ENCODE assay signal across 8 cellular contexts in the genomic region with DNA sequence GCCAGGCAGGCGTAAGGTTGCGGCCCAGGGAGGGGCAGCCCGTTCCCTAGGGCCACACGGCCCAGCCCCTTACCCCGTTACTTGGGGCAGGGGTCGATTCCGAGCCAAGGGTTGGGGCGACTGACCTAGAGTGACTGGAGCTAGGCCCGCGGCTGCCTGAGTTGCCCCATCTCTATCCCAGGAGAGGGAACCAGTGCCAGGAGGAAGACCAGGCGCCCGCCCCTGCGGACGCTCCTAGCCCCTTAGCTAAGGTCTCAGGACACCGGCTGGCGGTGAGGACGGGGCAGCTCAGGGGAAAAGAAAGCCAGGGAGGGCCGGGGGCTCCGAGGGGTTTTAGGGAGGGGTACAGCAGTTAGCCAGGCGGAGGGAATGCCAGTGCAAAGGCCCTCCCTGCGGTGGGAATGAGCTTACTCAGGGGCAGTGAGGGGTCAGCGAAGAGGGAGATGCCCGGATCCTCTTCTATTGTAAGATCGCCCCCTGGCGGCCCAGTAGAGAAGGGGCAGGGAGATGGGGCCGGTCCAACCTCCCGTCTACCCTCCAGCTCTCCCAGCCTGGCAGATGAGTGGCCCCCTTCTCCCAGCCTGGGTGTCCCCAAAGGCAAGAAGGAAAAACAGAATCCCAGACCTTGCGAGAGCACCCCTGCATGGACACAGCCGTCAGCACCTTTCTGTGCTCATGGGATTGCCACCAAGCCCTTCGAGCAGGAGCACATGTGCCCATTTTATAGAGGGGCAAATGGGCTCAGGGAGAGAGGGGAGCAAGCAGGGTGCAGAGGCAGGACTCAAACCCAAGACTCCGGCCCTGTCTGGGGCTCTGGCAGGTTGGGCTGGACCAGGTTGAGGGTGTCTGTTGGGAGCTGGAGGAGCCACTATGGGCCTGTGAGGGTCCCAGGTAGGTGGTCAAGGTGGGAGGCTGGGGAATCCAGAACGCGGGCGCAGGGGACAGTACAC. TPM values are rescaled to one million over a fixed set of nuclear protein-coding genes. Genes with fewer than 3 reads are reported as not detected.
A peak's percentile ranks its signal among the peaks of the same experiment; 100 is the strongest.
DNase-seq lines count a peak whose midpoint lies in the region; FAIRE-seq lines count a peak whose summit lies in the region.

No MANE protein-coding gene starts in this region.

- DNase-seq in NCI-H1092 treated with DMSO at 0.1 percent for 48 hours (lab: John Stamatoyannopoulos, UW) (peak; percentile 1), NCI-H1092 (lab: John Stamatoyannopoulos, UW) (no peak), RCC 7860 (ENCODE audit: low spot score) (peak; percentile 12), cardiac septum (ENCODE audit: low spot score) (peak; percentile 85), DMS153 (lab: John Stamatoyannopoulos, UW) (no peak), DMS114 treated with DMSO at 0.1 percent for 48 hours (lab: John Stamatoyannopoulos, UW; ENCODE audit: unreplicated experiment) (no peak)
- DNase-seq in activated effector memory CD4-positive, alpha-beta T cell treated with anti-CD3 and anti-CD28 coated beads, Interleukin-2, amount 50 U/mL, for 16 hours, result peak; percentile 88
- peak; percentile 22 to 49 for DNase-seq in stimulated activated CD4-positive, alpha-beta T cell treated with anti-CD3 and anti-CD28 coated beads, Interleukin-15, amount 100 ng/mL, for 1 hour (ENCODE audit: low read depth in 1 of 2, low spot score in 1 of 2)

- FAIRE-seq in RCC 7860 (lab: Jason Lieb, UNC), result no peak

- intact Hi-C loops in cardiac septum (cut with DNase I), result loop anchor here (2.0 kb wide), 1 partner anchor 22 kb away; no protein-coding TSS in a partner anchor

RNA-seq across cellular contexts. Expression of a gene that starts 16.3 kb away (rescaled TPM):
- 0.24 TPM for total RNA-seq in cardiac septum

RNA-seq across cellular contexts. Expression of a gene that starts 25.6 kb away (rescaled TPM):
- total RNA-seq in cardiac septum, result 6.7 TPM

RNA-seq across cellular contexts. Expression of a gene that starts 38.3 kb away (rescaled TPM):
- total RNA-seq in cardiac septum, result 779 TPM

RNA-seq across cellular contexts. Expression of a gene that starts 39.0 kb away (rescaled TPM):
- 1.2 TPM for total RNA-seq in cardiac septum

Comparison
In these comparisons a context has a peak if more than half of its experiments do, and no peak if none do; other contexts are left out.
1. DNase-seq: peak in NCI-H1092 treated with DMSO at 0.1 percent for 48 hours (single experiment), RCC 7860 (single experiment), activated effector memory CD4-positive, alpha-beta T cell treated with anti-CD3 and anti-CD28 coated beads, Interleukin-2, amount 50 U/mL, for 16 hours (single experiment), cardiac septum (single experiment) and stimulated activated CD4-positive, alpha-beta T cell treated with anti-CD3 and anti-CD28 coated beads, Interleukin-15, amount 100 ng/mL, for 1 hour (2 of 2); none in NCI-H1092 (single experiment), DMS153 (single experiment) and DMS114 treated with DMSO at 0.1 percent for 48 hours (single experiment).